Comparison of ENCODE assay signal across 20 cellular contexts in genomic region chrX:68902706-68903105, GRCh38.
"Had no signal": no experiment of that assay in that cellular context is flagged by ENCODE, and none has a peak within 500 bp of the region (broad histone marks: within the 10 kb centered on the region; RNA-seq: fewer than 3 reads in every experiment).

No MANE protein-coding gene starts in this region.

- H3K4me1 ChIP-seq: SJSA1 had no signal

- H3K36me3 Mint-ChIP-seq: IgD-negative memory B cell had no signal

- H3K4me1 Mint-ChIP-seq: IgD-negative memory B cell had no signal

- H3K4me3 Mint-ChIP-seq: IgD-negative memory B cell had no signal

- H3K36me3 ChIP-seq: SJSA1 had no signal

- H3K9me3 ChIP-seq: SJSA1 had no signal

- H3K27me3 ChIP-seq: SJSA1 had no signal

- H3K27me3 Mint-ChIP-seq: IgD-negative memory B cell had no signal

- H3K4me3 ChIP-seq: SJSA1, SK-N-MC had no signal

- H3K9me3 Mint-ChIP-seq: IgD-negative memory B cell had no signal

- H3K27ac ChIP-seq: SJSA1, SK-N-MC had no signal

- DNase-seq: KBM-7, NCI-H1092, NCI-H1105 treated with DMSO at 0.1 percent for 48 hours, NCI-H1417 treated with DMSO at 0.1 percent for 48 hours, NCI-H146, NCI-H1694 treated with DMSO at 0.1 percent for 48 hours, NCI-H1930, NCI-H2081, NCI-H2107, NCI-H2171 treated with DMSO at 0.1 percent for 48 hours, NCI-H2227 treated with DMSO at 0.1 percent for 48 hours, NCI-H524, NCI-H69, NCI-H774, Right ventricle myocardium superior, RPMI8226, SIG-M5 had no signal
